ENCODE assay signal across 21 cellular contexts in genomic region chr3:24270204-24270671, GRCh38.
A peak's percentile ranks its signal among the peaks of the same experiment; 100 is the strongest.
DNase-seq lines count a peak whose midpoint lies in the region; ATAC-seq and TF ChIP-seq lines count a peak whose summit lies in the region.
"Had no signal": no experiment of that assay in that cellular context is flagged by ENCODE, and none has a peak within 500 bp of the region (broad histone marks: within the 10 kb centered on the region; RNA-seq: fewer than 3 reads in every experiment).

No MANE protein-coding gene starts in this region.

- ATAC-seq in foreskin keratinocyte: peak; percentile 33
- no peak for ATAC-seq in HG03378 (IDR thresholded peaks at IDR 0.05; ENCODE audit: unreplicated experiment)
- ATAC-seq: T-helper 17 cell had no signal

- peak; percentile 24 for DNase-seq in ELF-1 (ENCODE audit: low read depth, low spot score)
- peak; percentile 9 for DNase-seq in SK-N-DZ (ENCODE audit: low spot score)
- peak in 1 of 2 donors; percentile 4 for DNase-seq in foreskin keratinocyte
- DNase-seq in renal cortical epithelial cell (ENCODE audit: low read depth): peak; percentile 92
- no peak for DNase-seq in stimulated activated CD4-positive, alpha-beta T cell treated with anti-CD3 and anti-CD28 coated beads, Interleukin-12 subunit alpha, Interleukin-12 subunit beta, amount 100 ng/mL, for 4 hours
- DNase-seq in NCI-H446 treated with DMSO at 0.1 percent for 48 hours (lab: John Stamatoyannopoulos, UW): no peak
- no peak for DNase-seq in SKM-1 treated with dmso at 0.1 percent for 144 hours (lab: John Stamatoyannopoulos, UW; ENCODE audit: unreplicated experiment)
- DNase-seq: activated CD4-positive, alpha-beta T cell treated with anti-CD3 and anti-CD28 coated beads for 4 hours; CD4-positive, CD25-positive, alpha-beta regulatory T cell; dorsolateral prefrontal cortex; H7; MM.1S; NCI-H748 treated with DMSO at 0.1 percent for 48 hours; occipital lobe; SJCRH30; stimulated activated CD4-positive, alpha-beta T cell treated with anti-CD3 and anti-CD28 coated beads, Interleukin-15, amount 100 ng/mL, for 24 hours; T-helper 17 cell had no signal

- no peak overlapping the region for H3K27ac ChIP-seq in foreskin keratinocyte
- H3K27ac ChIP-seq: epithelial cell of prostate, right atrium auricular region, SJCRH30, vagina had no signal

- no peak for TF ChIP-seq CTCF in foreskin keratinocyte (conservative IDR thresholded peaks at IDR 0.05)

- no peaks in the 10 kb centered on the region for H3K27me3 ChIP-seq in foreskin keratinocyte
- H3K27me3 ChIP-seq: dorsolateral prefrontal cortex, right atrium auricular region, vagina had no signal

- no peaks in the 10 kb centered on the region for H3K4me1 ChIP-seq in foreskin keratinocyte
- H3K4me1 ChIP-seq: right atrium auricular region, SJCRH30 had no signal

Comparison
In these comparisons a context has a peak if more than half of its experiments do, and no peak if none do; other contexts are left out.
1. DNase-seq: peak in ELF-1 (single experiment), SK-N-DZ (single experiment) and renal cortical epithelial cell (single experiment); none in stimulated activated CD4-positive, alpha-beta T cell treated with anti-CD3 and anti-CD28 coated beads, Interleukin-12 subunit alpha, Interleukin-12 subunit beta, amount 100 ng/mL, for 4 hours (single experiment), NCI-H446 treated with DMSO at 0.1 percent for 48 hours (single experiment) and SKM-1 treated with dmso at 0.1 percent for 144 hours (single experiment).